In the genomic region with DNA sequence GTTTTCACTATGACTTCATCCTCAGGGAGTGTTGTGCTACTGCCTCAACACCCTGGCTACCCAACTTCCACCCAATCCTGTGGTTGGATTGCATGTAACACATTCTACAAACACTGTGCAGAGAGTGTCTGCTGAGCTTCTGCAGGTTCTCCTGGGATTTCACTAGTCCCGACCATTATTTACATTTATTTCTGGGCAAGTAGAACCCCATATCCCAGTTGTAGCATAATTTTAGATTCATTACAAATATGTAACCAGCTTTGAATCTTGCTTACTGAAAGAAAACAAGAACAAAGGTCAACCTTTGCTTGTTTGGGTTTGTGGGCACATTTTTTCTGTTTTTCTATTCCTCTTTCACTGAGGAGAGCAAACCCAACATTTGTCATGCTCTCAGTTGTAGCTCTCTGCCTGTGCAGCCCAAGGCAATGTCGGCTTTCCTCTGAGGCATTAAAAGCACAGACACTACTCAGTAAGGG, we compare ENCODE assay signal across 29 cellular contexts.
A peak's percentile ranks its signal among the peaks of the same experiment; 100 is the strongest.
DNase-seq lines count a peak whose midpoint lies in the region; ATAC-seq, FAIRE-seq and TF ChIP-seq lines count a peak whose summit lies in the region.
"Had no signal": no experiment of that assay in that cellular context is flagged by ENCODE, and none has a peak within 500 bp of the region (broad histone marks: within the 10 kb centered on the region; RNA-seq: fewer than 3 reads in every experiment).

No MANE protein-coding gene starts in this region.

- CTCF ChIA-PET in H1 (lab: Charles Lee; ENCODE audit: partially characterized antibody) (interaction anchor here (0.6 kb wide), 1 partner anchor 287 kb away, joined by 3 read pairs; no protein-coding TSS in a partner anchor), RWPE1 (lab: Yijun Ruan, JAX) (no interaction called here)

- H3K4me3 ChIP-seq in OCI-LY3 (ENCODE audit: low read length) (peak overlapping the region; percentile 10), H1 (ENCODE audit: extremely low read depth in 1 of 4, insufficient read depth in 2 of 4, low read depth in 3 of 4, low read length in 4 of 4) (no peak overlapping the region), trophoblast cell (ENCODE audit: low read depth, low read length) (no peak overlapping the region)
- H3K4me3 ChIP-seq: adrenal gland, pancreas had no signal

- H3K4ac ChIP-seq in H1 (replicated peaks; ENCODE audit: insufficient read length, low read depth, low read length), result no peak overlapping the region
- H3K4ac ChIP-seq in trophoblast cell (ENCODE audit: low read depth, low read length), result no peak overlapping the region

- H3K9ac ChIP-seq in OCI-LY3 (ENCODE audit: low read length) (no peak overlapping the region), H1 (replicated peaks in 1 of 4; ENCODE audit: extremely low read depth in 1 of 4, low read depth in 3 of 4, low read length in 3 of 4) (no peak overlapping the region), trophoblast cell (ENCODE audit: low read length) (no peak overlapping the region)

- peak overlapping the region; percentile 51; the same call in 1 of the 2 replicates for H2AFZ ChIP-seq in OCI-LY3 (ENCODE audit: low read depth, low read length)
- H2AFZ ChIP-seq in H1 (ENCODE audit: low read length), result 0 out of 2 replicates have a peak overlapping the region, but pooled peaks have one; percentile 70
- H2AFZ ChIP-seq in trophoblast cell (ENCODE audit: insufficient read depth, low read length, poor library complexity), result no peak overlapping the region

- H3K4me1 ChIP-seq in OCI-LY3 (ENCODE audit: low read length) (peaks cover 19% of the 10 kb centered on the region), H1 (replicated peaks in 1 of 4; ENCODE audit: control insufficient read depth in 3 of 4, insufficient read depth in 4 of 4, low read length in 3 of 4) (0 out of 7 replicates have a peak, but pooled peaks cover 0 to 2% (median 0%) of the 10 kb centered on the region in 4 experiments), trophoblast cell (ENCODE audit: control insufficient read depth in 1 of 2, insufficient read depth in 2 of 2, low read length in 2 of 2) (peaks cover 2% of the 10 kb centered on the region in 2 experiments)
- H3K4me1 ChIP-seq: adrenal gland, foreskin keratinocyte, pancreas had no signal

- no peaks in the 10 kb centered on the region for H3K79me1 ChIP-seq in H1 (ENCODE audit: low read depth, low read length)
- no peaks in the 10 kb centered on the region for H3K79me1 ChIP-seq in trophoblast cell (ENCODE audit: low read length)

- 0 out of 2 replicates have a peak overlapping the region, but pooled peaks have one; percentile 68 for H2BK20ac ChIP-seq in H1 (ENCODE audit: low read length)

- no peak for TF ChIP-seq POLR2A in H1 (IDR thresholded peaks at IDR 0.05; ENCODE audit: control extremely low read depth in 1 of 2, low read depth in 2 of 2, low read length in 2 of 2)

- H4K91ac ChIP-seq in H1 (replicated peaks; ENCODE audit: insufficient read length, low read length) (no peak overlapping the region), trophoblast cell (ENCODE audit: low read depth, low read length) (no peak overlapping the region)

- no peaks in the 10 kb centered on the region for H4K20me1 ChIP-seq in OCI-LY3 (ENCODE audit: insufficient read depth, low read length)
- H4K20me1 ChIP-seq in H1 (replicated peaks in 1 of 2; ENCODE audit: control insufficient read depth in 1 of 2, insufficient read depth in 2 of 2, low read length in 2 of 2), result no peaks in the 10 kb centered on the region

- H2BK15ac ChIP-seq in H1 (ENCODE audit: low read length), result no peak overlapping the region

- H3K14ac ChIP-seq in H1 (ENCODE audit: insufficient read length), result no peak overlapping the region
- no peak overlapping the region for H3K14ac ChIP-seq in trophoblast cell (ENCODE audit: low read length)

- POLR2A ChIA-PET in H1 (lab: Charles Lee; ENCODE audit: partially characterized antibody) (no interaction called here), RWPE1 (lab: Yijun Ruan, JAX; ENCODE audit: low non-redundant PET) (no interaction called here)

- H4K12ac ChIP-seq in trophoblast cell (ENCODE audit: low read depth, low read length), result no peak overlapping the region

- H3K56ac ChIP-seq in H1 (replicated peaks; ENCODE audit: insufficient read length, low read depth, low read length), result no peak overlapping the region

- no peak for TF ChIP-seq CTCF in OCI-LY3 (IDR thresholded peaks at IDR 0.05; ENCODE audit: low read depth, low read length)
- no peak for TF ChIP-seq CTCF in H1 (IDR thresholded peaks at IDR 0.05; ENCODE audit: control extremely low read depth in 1 of 3, insufficient read depth in 1 of 3, low read depth in 1 of 3, low read length in 3 of 3)
- no peak for TF ChIP-seq CTCF in RWPE1 (conservative IDR thresholded peaks at IDR 0.05; ENCODE audit: low read depth)

- no peak overlapping the region for H2BK120ac ChIP-seq in H1 (replicated peaks; ENCODE audit: low read depth, low read length)
- no peak overlapping the region for H2BK120ac ChIP-seq in trophoblast cell (ENCODE audit: insufficient read depth, low read length, poor library complexity)

- H2AK5ac ChIP-seq in H1 (ENCODE audit: low read depth, low read length) (no peak overlapping the region), trophoblast cell (ENCODE audit: low read length) (no peak overlapping the region)

- H3K18ac ChIP-seq in H1 (ENCODE audit: extremely low read depth, low read length) (no peak overlapping the region), trophoblast cell (ENCODE audit: low read length) (no peak overlapping the region)

- H3K36me3 ChIP-seq in OCI-LY3 (replicated peaks; ENCODE audit: low read depth, low read length) (no peaks in the 10 kb centered on the region), H1 (ENCODE audit: control insufficient read depth in 2 of 4, insufficient read depth in 4 of 4, low read length in 3 of 4) (no peaks in the 10 kb centered on the region), trophoblast cell (ENCODE audit: control insufficient read depth in 1 of 2, insufficient read depth in 2 of 2, low read length in 2 of 2) (no peaks in the 10 kb centered on the region)
- H3K36me3 ChIP-seq: adrenal gland, pancreas had no signal

- WGBS in H1 (ENCODE audit: extremely low coverage in 1 of 2, insufficient coverage in 1 of 2, insufficient read length in 1 of 2, insufficient replicate concordance in 2 of 2, low coverage in 1 of 2, low lambda C conversion rate in 2 of 2, missing lambda C conversion rate in 1 of 2), 2 experiments, result 95% methylated on average over 2 of the region's 2 CpGs; no CpG with 5 or more reads in 1 of the 2 experiments
- no CpG with 5 or more reads among the region's 2 CpGs for WGBS in trophoblast cell (ENCODE audit: extremely low coverage, insufficient coverage, insufficient read length)

- H2BK12ac ChIP-seq in H1 (ENCODE audit: low read depth, low read length) (no peak overlapping the region), trophoblast cell (ENCODE audit: low read length) (peak overlapping the region; percentile 8)

- DNase-seq in H4 (ENCODE audit: low spot score), result peak; percentile 49
- no peak for DNase-seq in H1 (ENCODE audit: low read depth in 1 of 2, low spot score in 2 of 2)
- DNase-seq in trophoblast cell, result no peak
- DNase-seq in RWPE1 (ENCODE audit: low spot score), result no peak
- no peak for DNase-seq in Right ventricle myocardium superior
- DNase-seq in T-helper 9 cell, result no peak
- DNase-seq: activated CD4-positive, alpha-beta T cell treated with anti-CD3 and anti-CD28 coated beads for 4 hours; activated naive CD4-positive, alpha-beta T cell; activated T-cell treated with anti-CD3 and anti-CD28 coated beads, Interleukin-2, amount 50 U/mL, for 24 hours; adrenal gland; CD4-positive, CD25-positive, alpha-beta regulatory T cell; cortex of kidney; foreskin keratinocyte; GDM1; GOT3; KBM-7; midbrain; NCI-H1048; NCI-H1694 treated with DMSO at 0.1 percent for 48 hours; NCI-H226; NCI-H774; pancreas; PC-3; stimulated activated CD4-positive, alpha-beta T cell treated with anti-CD3 and anti-CD28 coated beads, Interleukin-12 subunit alpha, Interleukin-12 subunit beta, amount 100 ng/mL, for 4 hours; stimulated activated CD4-positive, alpha-beta T cell treated with anti-CD3 and anti-CD28 coated beads, Interleukin-4, amount 100 ng/mL, for 4 hours; stimulated activated naive CD4-positive, alpha-beta T cell had no signal

- no peak for TF ChIP-seq RAD21 in H1 (IDR thresholded peaks at IDR 0.05 in 1 of 2, conservative IDR thresholded peaks at IDR 0.05 in 1 of 2; ENCODE audit: low read depth in 2 of 2, low read length in 2 of 2)

- H3K23me2 ChIP-seq in H1 (ENCODE audit: low read depth, low read length), result no peaks in the 10 kb centered on the region

- H3K27me3 ChIP-seq in OCI-LY3 (ENCODE audit: low read depth, low read length) (no peaks in the 10 kb centered on the region), H1 (replicated peaks in 1 of 4; ENCODE audit: control insufficient read depth in 3 of 4, extremely low read depth in 1 of 4, insufficient read depth in 3 of 4, low read length in 3 of 4) (no peaks in the 10 kb centered on the region), trophoblast cell (ENCODE audit: insufficient read depth, low read length) (no peaks in the 10 kb centered on the region)
- H3K27me3 ChIP-seq: adrenal gland, foreskin keratinocyte, pancreas had no signal

- intact Hi-C loops in Right ventricle myocardium superior (cut with DNase I), result no loop called here

- no peak for TF ChIP-seq EP300 in H1 (IDR thresholded peaks at IDR 0.05; ENCODE audit: borderline replicate concordance in 1 of 2, low read depth in 2 of 2, low read length in 2 of 2)

- H2BK5ac ChIP-seq in H1 (ENCODE audit: low read depth, low read length) (no peak overlapping the region), trophoblast cell (ENCODE audit: low read depth, low read length, poor library complexity) (peak overlapping the region; percentile 31)

- no peak for ATAC-seq in Right ventricle myocardium superior (ENCODE audit: poor library complexity)
- ATAC-seq: esophagus mucosa; foreskin keratinocyte; natural killer cell treated with Interleukin-12 subunit alpha and Interleukin-12 subunit beta and Interleukin-15 and Interleukin-18, amount 100 ng/mL, for 72 hours; pancreas; PC-3 had no signal

- H4K8ac ChIP-seq in H1 (ENCODE audit: extremely low read depth, insufficient read depth, low read length) (no peak overlapping the region), trophoblast cell (ENCODE audit: low read depth, low read length) (no peak overlapping the region)

- H3K79me2 ChIP-seq in OCI-LY3 (ENCODE audit: low read length) (no peaks in the 10 kb centered on the region), H1 (ENCODE audit: control insufficient read depth in 1 of 2, insufficient read depth in 2 of 2, low read length in 2 of 2) (no peaks in the 10 kb centered on the region), trophoblast cell (ENCODE audit: control insufficient read depth, insufficient read depth, low read length, poor library complexity) (no peaks in the 10 kb centered on the region)

- H4K5ac ChIP-seq in H1 (ENCODE audit: insufficient read length, low read depth, low read length), result no peak overlapping the region

- H3K4me2 ChIP-seq in OCI-LY3 (ENCODE audit: low read length), result peak overlapping the region; percentile 60
- H3K4me2 ChIP-seq in H1 (ENCODE audit: insufficient read depth in 1 of 2, low read depth in 2 of 2, low read length in 2 of 2), result no peak overlapping the region
- H3K4me2 ChIP-seq in trophoblast cell (ENCODE audit: low read length), result no peak overlapping the region

- no peak for FAIRE-seq in H1 (lab: Jason Lieb, UNC)

- H3K23ac ChIP-seq in H1 (ENCODE audit: insufficient read length) (no peak overlapping the region), trophoblast cell (ENCODE audit: low read length) (no peak overlapping the region)

- H3K9me3 ChIP-seq in OCI-LY3 (ENCODE audit: insufficient read depth, low read length), result no peaks in the 10 kb centered on the region
- H3K9me3 ChIP-seq in H1 (ENCODE audit: insufficient read depth in 2 of 2, low read depth in 1 of 2, low read length in 1 of 2), result no peaks in the 10 kb centered on the region
- H3K9me3 ChIP-seq in trophoblast cell (ENCODE audit: insufficient read depth, low read depth, low read length), result no peaks in the 10 kb centered on the region
- H3K9me3 ChIP-seq: adrenal gland, pancreas had no signal

- H3K27ac ChIP-seq in OCI-LY3 (ENCODE audit: low read length), result no peak overlapping the region
- no peak overlapping the region for H3K27ac ChIP-seq in H1 (ENCODE audit: low read depth, low read length)
- H3K27ac ChIP-seq in trophoblast cell (ENCODE audit: low read depth, low read length), result peak overlapping the region; percentile 54
- no peak overlapping the region for H3K27ac ChIP-seq in RWPE1
- H3K27ac ChIP-seq: adrenal gland, foreskin keratinocyte, pancreas had no signal
